Comparison of ENCODE assay signal across 1 cellular context in the genomic region with DNA sequence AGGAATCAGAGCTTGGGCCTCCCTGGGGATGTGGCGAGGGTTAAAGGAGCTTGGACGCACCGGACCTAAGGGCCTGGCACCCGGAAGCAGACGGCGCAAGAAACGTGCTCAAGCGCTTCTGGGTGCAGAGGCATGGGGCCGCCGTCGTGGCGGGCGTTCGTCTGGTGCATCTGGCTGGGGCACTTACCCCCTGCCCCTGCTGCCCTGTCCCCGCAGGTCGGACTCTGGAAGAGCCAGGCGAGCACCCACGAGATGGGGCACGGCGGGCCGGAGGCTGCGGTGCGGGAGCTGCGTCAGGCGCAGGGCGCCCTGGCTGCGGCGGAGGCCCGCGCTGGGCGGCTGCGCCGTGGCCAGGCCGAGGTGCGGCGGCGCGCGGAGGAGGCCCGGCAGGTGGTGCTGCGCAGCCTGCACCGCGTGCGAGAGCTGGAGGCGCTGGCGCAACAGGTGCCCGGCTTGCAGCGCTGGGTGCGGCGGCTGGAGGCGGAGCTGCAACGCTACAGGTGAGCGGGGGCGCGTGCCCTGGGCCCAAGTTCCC.
TF ChIP-seq lines count a peak whose summit lies in the region.

No MANE protein-coding gene starts in this region.

TF ChIP-seq in HepG2, 621 proteins besides CTCF, POLR2A, EP300 and RAD21 (continued from another document and continues in another):
- TF ChIP-seq TAF15 (IDR thresholded peaks at IDR 0.05; ENCODE audit: low read depth, low read length, poor library complexity, severe bottlenecking) (no peak), JDP2 (CRISPR knock-in tag; IDR thresholded peaks at IDR 0.05; ENCODE audit: borderline replicate concordance) (no peak), SRY (CRISPR knock-in tag; IDR thresholded peaks at IDR 0.05) (peak; percentile 51; the same call in 1 of the 2 replicates), ZNF335 (CRISPR knock-in tag; IDR thresholded peaks at IDR 0.05) (no peak), KAT7 (CRISPR knock-in tag; IDR thresholded peaks at IDR 0.05; ENCODE audit: borderline replicate concordance) (no peak; the same call in 1 of the 2 replicates), ZNF83 (CRISPR knock-in tag; IDR thresholded peaks at IDR 0.05; ENCODE audit: borderline replicate concordance) (no peak), ZNF7 (CRISPR knock-in tag; IDR thresholded peaks at IDR 0.05) (no peak), TBL1XR1 (IDR thresholded peaks at IDR 0.05; ENCODE audit: borderline replicate concordance, low read length, partially characterized antibody) (no peak), KLF13 (CRISPR knock-in tag; IDR thresholded peaks at IDR 0.05) (no peak), ZNF326 (CRISPR knock-in tag; IDR thresholded peaks at IDR 0.05; ENCODE audit: borderline replicate concordance) (no peak), MTA3 (CRISPR knock-in tag; IDR thresholded peaks at IDR 0.05) (no peak), ZNF703 (CRISPR knock-in tag; IDR thresholded peaks at IDR 0.05; ENCODE audit: borderline replicate concordance) (no peak), ZNF564 (CRISPR knock-in tag; IDR thresholded peaks at IDR 0.05) (no peak), ELF4 (CRISPR knock-in tag; IDR thresholded peaks at IDR 0.05; ENCODE audit: borderline replicate concordance) (no peak), HMG20A (CRISPR knock-in tag; IDR thresholded peaks at IDR 0.05; ENCODE audit: borderline replicate concordance) (no peak), ZNF207 (IDR thresholded peaks at IDR 0.05; ENCODE audit: borderline replicate concordance) (no peak), ZNF891 (CRISPR knock-in tag; IDR thresholded peaks at IDR 0.05) (no peak), PAF1 (CRISPR knock-in tag; IDR thresholded peaks at IDR 0.05) (no peak), ZNF383 (CRISPR knock-in tag; IDR thresholded peaks at IDR 0.05; ENCODE audit: borderline replicate concordance) (no peak), YEATS4 (CRISPR knock-in tag; IDR thresholded peaks at IDR 0.05; ENCODE audit: borderline replicate concordance) (0 out of 2 replicates have a peak, but pooled peaks have one; percentile 44), HHEX (CRISPR knock-in tag; IDR thresholded peaks at IDR 0.05) (no peak), ZFP90 (CRISPR knock-in tag; IDR thresholded peaks at IDR 0.05; ENCODE audit: borderline replicate concordance) (no peak; the same call in 1 of the 2 replicates), SSRP1 (CRISPR knock-in tag; IDR thresholded peaks at IDR 0.05) (no peak), KAT8 (CRISPR knock-in tag; IDR thresholded peaks at IDR 0.05) (no peak), FIP1L1 (IDR thresholded peaks at IDR 0.05; ENCODE audit: borderline replicate concordance, insufficient read depth, low read depth, low read length) (no peak), HNRNPK (IDR thresholded peaks at IDR 0.05; ENCODE audit: low read depth, low read length, poor library complexity, severe bottlenecking) (peak; percentile 14), ZNF546 (CRISPR knock-in tag; conservative IDR thresholded peaks at IDR 0.05) (no peak), ZNF33B (CRISPR knock-in tag; IDR thresholded peaks at IDR 0.05) (no peak), CC2D1A (CRISPR knock-in tag; IDR thresholded peaks at IDR 0.05) (no peak), SMAD1 (CRISPR knock-in tag; IDR thresholded peaks at IDR 0.05; ENCODE audit: borderline replicate concordance, low read depth) (no peak), CENPT (CRISPR knock-in tag; IDR thresholded peaks at IDR 0.05; ENCODE audit: low read depth) (no peak), ZBTB38 (CRISPR knock-in tag; IDR thresholded peaks at IDR 0.05) (no peak), CHD2 (IDR thresholded peaks at IDR 0.05; ENCODE audit: low read depth, low read length) (no peak), SMC3 (IDR thresholded peaks at IDR 0.05; ENCODE audit: low read length) (no peak), ZNF678 (CRISPR knock-in tag; IDR thresholded peaks at IDR 0.05) (no peak), YY1 (IDR thresholded peaks at IDR 0.05; ENCODE audit: insufficient read depth, insufficient replicate concordance, low read depth, low read length) (no peak), MYNN (CRISPR knock-in tag; IDR thresholded peaks at IDR 0.05; ENCODE audit: low read depth) (no peak), NFIC (IDR thresholded peaks at IDR 0.05; ENCODE audit: low read length) (no peak), MTA1 (CRISPR knock-in tag; IDR thresholded peaks at IDR 0.05; ENCODE audit: borderline replicate concordance) (0 out of 2 replicates have a peak, but pooled peaks have one; percentile 36)
- TF ChIP-seq, protein P1, sequence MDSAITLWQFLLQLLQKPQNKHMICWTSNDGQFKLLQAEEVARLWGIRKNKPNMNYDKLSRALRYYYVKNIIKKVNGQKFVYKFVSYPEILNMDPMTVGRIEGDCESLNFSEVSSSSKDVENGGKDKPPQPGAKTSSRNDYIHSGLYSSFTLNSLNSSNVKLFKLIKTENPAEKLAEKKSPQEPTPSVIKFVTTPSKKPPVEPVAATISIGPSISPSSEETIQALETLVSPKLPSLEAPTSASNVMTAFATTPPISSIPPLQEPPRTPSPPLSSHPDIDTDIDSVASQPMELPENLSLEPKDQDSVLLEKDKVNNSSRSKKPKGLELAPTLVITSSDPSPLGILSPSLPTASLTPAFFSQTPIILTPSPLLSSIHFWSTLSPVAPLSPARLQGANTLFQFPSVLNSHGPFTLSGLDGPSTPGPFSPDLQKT (CRISPR knock-in tag; IDR thresholded peaks at IDR 0.05; ENCODE audit: borderline replicate concordance) = no peak
- TF ChIP-seq, protein P2, sequence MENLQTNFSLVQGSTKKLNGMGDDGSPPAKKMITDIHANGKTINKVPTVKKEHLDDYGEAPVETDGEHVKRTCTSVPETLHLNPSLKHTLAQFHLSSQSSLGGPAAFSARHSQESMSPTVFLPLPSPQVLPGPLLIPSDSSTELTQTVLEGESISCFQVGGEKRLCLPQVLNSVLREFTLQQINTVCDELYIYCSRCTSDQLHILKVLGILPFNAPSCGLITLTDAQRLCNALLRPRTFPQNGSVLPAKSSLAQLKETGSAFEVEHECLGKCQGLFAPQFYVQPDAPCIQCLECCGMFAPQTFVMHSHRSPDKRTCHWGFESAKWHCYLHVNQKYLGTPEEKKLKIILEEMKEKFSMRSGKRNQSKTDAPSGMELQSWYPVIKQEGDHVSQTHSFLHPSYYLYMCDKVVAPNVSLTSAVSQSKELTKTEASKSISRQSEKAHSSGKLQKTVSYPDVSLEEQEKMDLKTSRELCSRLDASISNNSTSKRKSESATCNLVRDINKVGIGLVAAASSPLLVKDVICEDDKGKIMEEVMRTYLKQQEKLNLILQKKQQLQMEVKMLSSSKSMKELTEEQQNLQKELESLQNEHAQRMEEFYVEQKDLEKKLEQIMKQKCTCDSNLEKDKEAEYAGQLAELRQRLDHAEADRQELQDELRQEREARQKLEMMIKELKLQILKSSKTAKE (CRISPR knock-in tag; IDR thresholded peaks at IDR 0.05; ENCODE audit: borderline replicate concordance) = no peak
- TF ChIP-seq, protein P3, sequence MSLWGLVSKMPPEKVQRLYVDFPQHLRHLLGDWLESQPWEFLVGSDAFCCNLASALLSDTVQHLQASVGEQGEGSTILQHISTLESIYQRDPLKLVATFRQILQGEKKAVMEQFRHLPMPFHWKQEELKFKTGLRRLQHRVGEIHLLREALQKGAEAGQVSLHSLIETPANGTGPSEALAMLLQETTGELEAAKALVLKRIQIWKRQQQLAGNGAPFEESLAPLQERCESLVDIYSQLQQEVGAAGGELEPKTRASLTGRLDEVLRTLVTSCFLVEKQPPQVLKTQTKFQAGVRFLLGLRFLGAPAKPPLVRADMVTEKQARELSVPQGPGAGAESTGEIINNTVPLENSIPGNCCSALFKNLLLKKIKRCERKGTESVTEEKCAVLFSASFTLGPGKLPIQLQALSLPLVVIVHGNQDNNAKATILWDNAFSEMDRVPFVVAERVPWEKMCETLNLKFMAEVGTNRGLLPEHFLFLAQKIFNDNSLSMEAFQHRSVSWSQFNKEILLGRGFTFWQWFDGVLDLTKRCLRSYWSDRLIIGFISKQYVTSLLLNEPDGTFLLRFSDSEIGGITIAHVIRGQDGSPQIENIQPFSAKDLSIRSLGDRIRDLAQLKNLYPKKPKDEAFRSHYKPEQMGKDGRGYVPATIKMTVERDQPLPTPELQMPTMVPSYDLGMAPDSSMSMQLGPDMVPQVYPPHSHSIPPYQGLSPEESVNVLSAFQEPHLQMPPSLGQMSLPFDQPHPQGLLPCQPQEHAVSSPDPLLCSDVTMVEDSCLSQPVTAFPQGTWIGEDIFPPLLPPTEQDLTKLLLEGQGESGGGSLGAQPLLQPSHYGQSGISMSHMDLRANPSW (CRISPR knock-in tag; IDR thresholded peaks at IDR 0.05; ENCODE audit: borderline replicate concordance) = no peak
- TF ChIP-seq, protein P4, sequence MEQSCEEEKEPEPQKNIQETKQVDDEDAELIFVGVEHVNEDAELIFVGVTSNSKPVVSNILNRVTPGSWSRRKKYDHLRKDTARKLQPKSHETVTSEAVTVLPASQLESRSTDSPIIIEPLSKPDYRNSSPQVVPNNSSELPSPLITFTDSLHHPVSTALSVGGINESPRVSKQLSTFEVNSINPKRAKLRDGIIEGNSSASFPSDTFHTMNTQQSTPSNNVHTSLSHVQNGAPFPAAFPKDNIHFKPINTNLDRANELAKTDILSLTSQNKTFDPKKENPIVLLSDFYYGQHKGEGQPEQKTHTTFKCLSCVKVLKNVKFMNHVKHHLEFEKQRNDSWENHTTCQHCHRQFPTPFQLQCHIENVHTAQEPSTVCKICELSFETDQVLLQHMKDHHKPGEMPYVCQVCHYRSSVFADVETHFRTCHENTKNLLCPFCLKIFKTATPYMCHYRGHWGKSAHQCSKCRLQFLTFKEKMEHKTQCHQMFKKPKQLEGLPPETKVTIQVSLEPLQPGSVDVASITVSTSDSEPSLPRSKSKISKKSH (CRISPR knock-in tag; IDR thresholded peaks at IDR 0.05; ENCODE audit: borderline replicate concordance) = no peak
- TF ChIP-seq, protein P5, sequence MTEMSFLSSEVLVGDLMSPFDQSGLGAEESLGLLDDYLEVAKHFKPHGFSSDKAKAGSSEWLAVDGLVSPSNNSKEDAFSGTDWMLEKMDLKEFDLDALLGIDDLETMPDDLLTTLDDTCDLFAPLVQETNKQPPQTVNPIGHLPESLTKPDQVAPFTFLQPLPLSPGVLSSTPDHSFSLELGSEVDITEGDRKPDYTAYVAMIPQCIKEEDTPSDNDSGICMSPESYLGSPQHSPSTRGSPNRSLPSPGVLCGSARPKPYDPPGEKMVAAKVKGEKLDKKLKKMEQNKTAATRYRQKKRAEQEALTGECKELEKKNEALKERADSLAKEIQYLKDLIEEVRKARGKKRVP (CRISPR knock-in tag; IDR thresholded peaks at IDR 0.05) = peak in 1 of 2 experiments; percentile 80; a peak in 1 of 4 replicates
- TF ChIP-seq, protein P6, sequence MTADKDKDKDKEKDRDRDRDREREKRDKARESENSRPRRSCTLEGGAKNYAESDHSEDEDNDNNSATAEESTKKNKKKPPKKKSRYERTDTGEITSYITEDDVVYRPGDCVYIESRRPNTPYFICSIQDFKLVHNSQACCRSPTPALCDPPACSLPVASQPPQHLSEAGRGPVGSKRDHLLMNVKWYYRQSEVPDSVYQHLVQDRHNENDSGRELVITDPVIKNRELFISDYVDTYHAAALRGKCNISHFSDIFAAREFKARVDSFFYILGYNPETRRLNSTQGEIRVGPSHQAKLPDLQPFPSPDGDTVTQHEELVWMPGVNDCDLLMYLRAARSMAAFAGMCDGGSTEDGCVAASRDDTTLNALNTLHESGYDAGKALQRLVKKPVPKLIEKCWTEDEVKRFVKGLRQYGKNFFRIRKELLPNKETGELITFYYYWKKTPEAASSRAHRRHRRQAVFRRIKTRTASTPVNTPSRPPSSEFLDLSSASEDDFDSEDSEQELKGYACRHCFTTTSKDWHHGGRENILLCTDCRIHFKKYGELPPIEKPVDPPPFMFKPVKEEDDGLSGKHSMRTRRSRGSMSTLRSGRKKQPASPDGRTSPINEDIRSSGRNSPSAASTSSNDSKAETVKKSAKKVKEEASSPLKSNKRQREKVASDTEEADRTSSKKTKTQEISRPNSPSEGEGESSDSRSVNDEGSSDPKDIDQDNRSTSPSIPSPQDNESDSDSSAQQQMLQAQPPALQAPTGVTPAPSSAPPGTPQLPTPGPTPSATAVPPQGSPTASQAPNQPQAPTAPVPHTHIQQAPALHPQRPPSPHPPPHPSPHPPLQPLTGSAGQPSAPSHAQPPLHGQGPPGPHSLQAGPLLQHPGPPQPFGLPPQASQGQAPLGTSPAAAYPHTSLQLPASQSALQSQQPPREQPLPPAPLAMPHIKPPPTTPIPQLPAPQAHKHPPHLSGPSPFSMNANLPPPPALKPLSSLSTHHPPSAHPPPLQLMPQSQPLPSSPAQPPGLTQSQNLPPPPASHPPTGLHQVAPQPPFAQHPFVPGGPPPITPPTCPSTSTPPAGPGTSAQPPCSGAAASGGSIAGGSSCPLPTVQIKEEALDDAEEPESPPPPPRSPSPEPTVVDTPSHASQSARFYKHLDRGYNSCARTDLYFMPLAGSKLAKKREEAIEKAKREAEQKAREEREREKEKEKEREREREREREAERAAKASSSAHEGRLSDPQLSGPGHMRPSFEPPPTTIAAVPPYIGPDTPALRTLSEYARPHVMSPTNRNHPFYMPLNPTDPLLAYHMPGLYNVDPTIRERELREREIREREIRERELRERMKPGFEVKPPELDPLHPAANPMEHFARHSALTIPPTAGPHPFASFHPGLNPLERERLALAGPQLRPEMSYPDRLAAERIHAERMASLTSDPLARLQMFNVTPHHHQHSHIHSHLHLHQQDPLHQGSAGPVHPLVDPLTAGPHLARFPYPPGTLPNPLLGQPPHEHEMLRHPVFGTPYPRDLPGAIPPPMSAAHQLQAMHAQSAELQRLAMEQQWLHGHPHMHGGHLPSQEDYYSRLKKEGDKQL (CRISPR knock-in tag; IDR thresholded peaks at IDR 0.05; ENCODE audit: low read depth) = no peak
- TF ChIP-seq, protein P7, sequence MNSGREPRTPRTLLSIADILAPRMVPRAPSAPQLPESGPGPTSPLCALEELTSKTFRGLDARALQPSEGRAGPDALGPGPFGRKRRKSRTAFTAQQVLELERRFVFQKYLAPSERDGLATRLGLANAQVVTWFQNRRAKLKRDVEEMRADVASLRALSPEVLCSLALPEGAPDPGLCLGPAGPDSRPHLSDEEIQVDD (CRISPR knock-in tag; IDR thresholded peaks at IDR 0.05; ENCODE audit: borderline replicate concordance) = no peak
- TF ChIP-seq, protein P8, sequence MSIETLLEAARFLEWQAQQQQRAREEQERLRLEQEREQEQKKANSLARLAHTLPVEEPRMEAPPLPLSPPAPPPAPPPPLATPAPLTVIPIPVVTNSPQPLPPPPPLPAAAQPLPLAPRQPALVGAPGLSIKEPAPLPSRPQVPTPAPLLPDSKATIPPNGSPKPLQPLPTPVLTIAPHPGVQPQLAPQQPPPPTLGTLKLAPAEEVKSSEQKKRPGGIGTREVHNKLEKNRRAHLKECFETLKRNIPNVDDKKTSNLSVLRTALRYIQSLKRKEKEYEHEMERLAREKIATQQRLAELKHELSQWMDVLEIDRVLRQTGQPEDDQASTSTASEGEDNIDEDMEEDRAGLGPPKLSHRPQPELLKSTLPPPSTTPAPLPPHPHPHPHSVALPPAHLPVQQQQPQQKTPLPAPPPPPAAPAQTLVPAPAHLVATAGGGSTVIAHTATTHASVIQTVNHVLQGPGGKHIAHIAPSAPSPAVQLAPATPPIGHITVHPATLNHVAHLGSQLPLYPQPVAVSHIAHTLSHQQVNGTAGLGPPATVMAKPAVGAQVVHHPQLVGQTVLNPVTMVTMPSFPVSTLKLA (IDR thresholded peaks at IDR 0.05) = no peak
